In genomic region chr12:26319511-26319910, GRCh38 we compare ENCODE assay signal across 1 cellular context.
TF ChIP-seq lines count a peak whose summit lies in the region.

No MANE protein-coding gene starts in this region.

TF ChIP-seq in GM23338, 12 proteins besides CTCF, POLR2A, EP300 and RAD21 (continued from another document):
- TF ChIP-seq ETS1 (IDR thresholded peaks at IDR 0.05): no peak
- no peak for TF ChIP-seq ZNF114 (CRISPR knock-in tag; IDR thresholded peaks at IDR 0.05)
- no peak for TF ChIP-seq REST (IDR thresholded peaks at IDR 0.05; ENCODE audit: unreplicated experiment)
- TF ChIP-seq CREB1 (CRISPR knock-in tag; IDR thresholded peaks at IDR 0.05; ENCODE audit: low read depth): no peak
- no peak for TF ChIP-seq POLR2AphosphoS5 (IDR thresholded peaks at IDR 0.05; ENCODE audit: low read depth)
- no peak for TF ChIP-seq EZH2 (IDR thresholded peaks at IDR 0.05; ENCODE audit: low read depth, unreplicated experiment)
TF ChIP-seq in GM23338: peak in this region for 0.
